Comparison of ENCODE assay signal across 8 cellular contexts in the genomic region with DNA sequence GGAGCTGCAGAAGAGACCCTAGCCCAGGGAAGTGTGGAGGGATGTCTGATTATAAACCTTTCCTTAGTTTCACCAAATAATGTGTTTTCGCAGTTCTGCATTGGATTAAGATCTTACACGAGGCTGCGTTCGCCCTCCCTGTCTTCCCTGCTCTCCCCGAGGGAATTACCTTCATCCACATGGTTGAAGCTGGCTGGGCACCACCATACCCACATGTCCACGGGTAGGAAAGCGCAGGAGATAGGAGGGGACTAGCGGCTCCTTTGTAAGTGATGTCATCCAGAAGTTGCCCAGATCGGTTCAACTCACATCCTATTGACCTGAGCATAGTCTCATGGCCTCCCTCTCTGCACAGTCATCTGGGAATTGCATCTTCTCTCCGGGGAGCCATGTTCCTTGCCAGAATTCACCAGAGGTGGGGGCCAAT. TPM values are rescaled to one million over a fixed set of nuclear protein-coding genes. Genes with fewer than 3 reads are reported as not detected.
DNase-seq lines count a peak whose midpoint lies in the region; ATAC-seq and TF ChIP-seq lines count a peak whose summit lies in the region.

No MANE protein-coding gene starts in this region.

- H3K27me3 ChIP-seq in DND-41 (ENCODE audit: insufficient read depth, low read length, poor library complexity), result no peaks in the 10 kb centered on the region
- peaks cover 5% of the 10 kb centered on the region for H3K27me3 ChIP-seq in HUES64 (ENCODE audit: insufficient read depth, low read length)
- H3K27me3 ChIP-seq in effector memory CD4-positive, alpha-beta T cell (replicated peaks; ENCODE audit: control insufficient read depth, insufficient read depth, low read length, poor library complexity, severe bottlenecking), result no peaks in the 10 kb centered on the region
- H3K27me3 ChIP-seq in aorta (ENCODE audit: control insufficient read depth in 1 of 2, insufficient read depth in 2 of 2, low read length in 1 of 2), result no peaks in the 10 kb centered on the region

- H3K4me1 ChIP-seq in DND-41 (ENCODE audit: insufficient read depth, low read length), result peaks cover 40% of the 10 kb centered on the region
- H3K4me1 ChIP-seq in HUES64 (ENCODE audit: insufficient read depth, low read length), result peaks cover 4% of the 10 kb centered on the region; the same call in 1 of the 2 replicates
- H3K4me1 ChIP-seq in effector memory CD4-positive, alpha-beta T cell (ENCODE audit: control insufficient read depth, insufficient read depth, low read length, poor library complexity, severe bottlenecking), result peaks cover 10% of the 10 kb centered on the region
- H3K4me1 ChIP-seq in mucosa of descending colon (ENCODE audit: low read depth), result peaks cover 12% of the 10 kb centered on the region
- no peaks in the 10 kb centered on the region for H3K4me1 ChIP-seq in aorta (ENCODE audit: control insufficient read depth in 1 of 2, insufficient read depth in 2 of 2, low read length in 2 of 2)

- peaks cover 35% of the 10 kb centered on the region for H3K36me3 ChIP-seq in DND-41 (ENCODE audit: insufficient read depth, low read length)
- H3K36me3 ChIP-seq in HUES64 (ENCODE audit: insufficient read depth, low read length), result peaks cover 30% of the 10 kb centered on the region; the same call in 1 of the 2 replicates
- H3K36me3 ChIP-seq in effector memory CD4-positive, alpha-beta T cell (ENCODE audit: control insufficient read depth, insufficient read depth, low read length), result no peaks in the 10 kb centered on the region
- H3K36me3 ChIP-seq in mucosa of descending colon (ENCODE audit: low read depth), result no peaks in the 10 kb centered on the region
- H3K36me3 ChIP-seq in aorta (ENCODE audit: control insufficient read depth in 1 of 2, insufficient read depth in 2 of 2, low read length in 1 of 2), result no peaks in the 10 kb centered on the region

- intact Hi-C loops in mucosa of descending colon (cut with DNase I, micrococcal nuclease), result no loop called here
- intact Hi-C loops in aorta (cut with DNase I), result loop anchor here (2.0 to 10.0 kb wide), 4 partner anchors 58 to 102 kb away; partner anchors contain the start of genes CHCHD5 (in 2 of the 2) and POLR1B (in 1 of the 2)

- TF ChIP-seq CTCF in DND-41 (IDR thresholded peaks at IDR 0.05; ENCODE audit: borderline replicate concordance, extremely low read depth, low read length, poor library complexity, severe bottlenecking), result no peak
- TF ChIP-seq CTCF in mucosa of descending colon (IDR thresholded peaks at IDR 0.05), result no peak

- peak overlapping the region; percentile 76 for H3K4me2 ChIP-seq in DND-41 (ENCODE audit: insufficient read depth, low read length)

- H4K20me1 ChIP-seq in DND-41 (ENCODE audit: insufficient read depth, low read length), result peaks cover 9% of the 10 kb centered on the region

- peaks cover 58% of the 10 kb centered on the region for H3K79me2 ChIP-seq in DND-41 (ENCODE audit: insufficient read depth, low read length)

- H3K4me3 ChIP-seq in DND-41 (ENCODE audit: low read depth in 1 of 2, low read length in 2 of 2) (peak overlapping the region; percentile 81 to 97), HUES64 (ENCODE audit: low read length) (peak overlapping the region; percentile 94), mucosa of descending colon (peak overlapping the region; percentile 48), aorta (ENCODE audit: low read length in 2 of 2) (peak overlapping the region; percentile 92 to 95)
- H3K4me3 ChIP-seq in effector memory CD4-positive, alpha-beta T cell (ENCODE audit: insufficient read depth, low read depth, low read length, poor library complexity, severe bottlenecking), result peak overlapping the region; percentile 86

- H3K9me3 ChIP-seq in DND-41 (ENCODE audit: insufficient read depth, low read length, severe bottlenecking) (no peaks in the 10 kb centered on the region), HUES64 (ENCODE audit: insufficient read depth, low read depth, low read length) (no peaks in the 10 kb centered on the region), mucosa of descending colon (no peaks in the 10 kb centered on the region), aorta (ENCODE audit: control insufficient read depth, low read length) (no peaks in the 10 kb centered on the region)
- H3K9me3 ChIP-seq in effector memory CD4-positive, alpha-beta T cell (ENCODE audit: control insufficient read depth, low read length), result no peaks in the 10 kb centered on the region

- H3K9ac ChIP-seq in DND-41 (ENCODE audit: low read depth, low read length), result peak overlapping the region; percentile 87
- H3K9ac ChIP-seq in HUES64 (ENCODE audit: low read depth, low read length), result peak overlapping the region; percentile 79

- 8% methylated on average over 10 of the region's 10 CpGs for WGBS in HUES64
- 1 to 3% methylated on average over 10 of the region's 10 CpGs for WGBS in aorta, 2 donors

- H3K27ac ChIP-seq in DND-41 (ENCODE audit: low read length), result peak overlapping the region; percentile 74
- H3K27ac ChIP-seq in HUES64 (ENCODE audit: low read depth, low read length), result no peak overlapping the region
- peak overlapping the region; percentile 63 for H3K27ac ChIP-seq in effector memory CD4-positive, alpha-beta T cell (ENCODE audit: insufficient read depth, low read length, poor library complexity, severe bottlenecking)
- no peak overlapping the region for H3K27ac ChIP-seq in aorta (ENCODE audit: low read depth in 1 of 2, low read length in 2 of 2)

- 0 out of 3 replicates have a peak, but pooled peaks have one; percentile 6 for ATAC-seq in DND-41 (ENCODE audit: insufficient read depth, low read depth)
- peak; percentile 64 for ATAC-seq in SK-N-SH treated with all-trans-retinoic acid at 6 μM for 48 hours
- no peak for ATAC-seq in mucosa of descending colon
- ATAC-seq in aorta (ENCODE audit: low FRiP score), result no peak
- ATAC-seq in GM21619 (IDR thresholded peaks at IDR 0.05; ENCODE audit: unreplicated experiment), result no peak

- peak overlapping the region; percentile 83 for H2AFZ ChIP-seq in DND-41 (ENCODE audit: low read depth, low read length)

- DNase-seq in DND-41 (peak; percentile 33), mucosa of descending colon (peak in 1 of 3 donors; percentile 16), aorta (no peak), cortex of kidney (lab: John Stamatoyannopoulos, UW) (no peak)
- DNase-seq in effector memory CD4-positive, alpha-beta T cell, result no peak

TF ChIP-seq in SK-N-SH treated with all-trans-retinoic acid at 6 μM for 48 hours, 23 proteins besides CTCF, POLR2A, EP300 and RAD21:
- TF ChIP-seq ZFP3 (CRISPR knock-in tag; IDR thresholded peaks at IDR 0.05), result no peak
- TF ChIP-seq TCF4 (CRISPR knock-in tag; IDR thresholded peaks at IDR 0.05; ENCODE audit: borderline replicate concordance), result 0 out of 2 replicates have a peak, but pooled peaks have one; percentile 24
TF ChIP-seq in SK-N-SH treated with all-trans-retinoic acid at 6 μM for 48 hours: peak in this region for 1.

RNA-seq across cellular contexts. Expression of gene TTL, which starts 1.1 kb away (rescaled TPM):
- 39.1 TPM for polyA plus RNA-seq in HUES64 (2013, experiment 1 of 2)
- 41.4 TPM for polyA plus RNA-seq in HUES64 (2013, experiment 2 of 2)
- total RNA-seq in mucosa of descending colon (10 to 100 TPM; 13.4 to 32.2 (median 20.3) TPM), aorta (10 to 100 TPM; 33.6 to 46.6 TPM)
- polyA plus RNA-seq in aorta, result 10 to 100 TPM in 1 of 2 donors, 1 to 10 TPM in 1; 9.8 to 13.1 TPM

RNA-seq across cellular contexts. Expression of gene RGPD8, which starts 49.6 kb away (rescaled TPM):
- polyA plus RNA-seq in HUES64 (2013, experiment 1 of 2), result 5.1 TPM
- 5.1 TPM for polyA plus RNA-seq in HUES64 (2013, experiment 2 of 2)
- 10 to 100 TPM in 2 of 3 donors, 1 to 10 TPM in 1; 7.5 to 18.8 (median 13.9) TPM for total RNA-seq in mucosa of descending colon
- 10 to 100 TPM; 36.2 to 51.7 TPM for total RNA-seq in aorta
- polyA plus RNA-seq in aorta, result 1 to 10 TPM; 1.3 to 2.9 TPM

RNA-seq across cellular contexts. Expression of gene POLR1B, which starts 59.2 kb away (rescaled TPM):
- 26.0 TPM for polyA plus RNA-seq in HUES64 (2013, experiment 1 of 2)
- 18.1 TPM for polyA plus RNA-seq in HUES64 (2013, experiment 2 of 2)
- total RNA-seq in mucosa of descending colon (10 to 100 TPM; 10.1 to 18.3 (median 18.1) TPM), aorta (10 to 100 TPM in 1 of 2 donors, 1 to 10 TPM in 1; 9.4 to 13.5 TPM)
- polyA plus RNA-seq in aorta, result 1 to 10 TPM; 3.6 to 3.8 TPM

Comparison
In these comparisons a context has a peak if more than half of its experiments do, and no peak if none do; other contexts are left out.
1. ATAC-seq: peak in DND-41 (single experiment) and SK-N-SH treated with all-trans-retinoic acid at 6 μM for 48 hours (single experiment); none in mucosa of descending colon (single experiment), aorta (single experiment) and GM21619 (single experiment).
2. H3K27ac ChIP-seq: peak in DND-41 (single experiment) and effector memory CD4-positive, alpha-beta T cell (single experiment); none in HUES64 (single experiment) and aorta (0 of 2).
3. intact Hi-C loops: an anchor here in aorta (2.0 to 10.0 kb wide); none called in mucosa of descending colon.
4. Peak in every context shown above with its lines, with median percentiles within 50 percentile points of each other: H3K4me3 ChIP-seq.